In genomic region chr18:22558945-22559385, GRCh38 we compare ENCODE assay signal across 8 cellular contexts.
A peak's percentile ranks its signal among the peaks of the same experiment; 100 is the strongest.
DNase-seq lines count a peak whose midpoint lies in the region; FAIRE-seq and TF ChIP-seq lines count a peak whose summit lies in the region.

No MANE protein-coding gene starts in this region.

- no peak for TF ChIP-seq POLR2A in breast epithelium (IDR thresholded peaks at IDR 0.05)
- no peak for TF ChIP-seq POLR2A in spleen (IDR thresholded peaks at IDR 0.05)

- no peak for TF ChIP-seq CTCF in breast epithelium (IDR thresholded peaks at IDR 0.05)
- TF ChIP-seq CTCF in kidney epithelial cell (IDR thresholded peaks at IDR 0.05; ENCODE audit: insufficient read depth, low read length, poor library complexity, severe bottlenecking) = no peak
- TF ChIP-seq CTCF in spleen (IDR thresholded peaks at IDR 0.05 in 8 of 11, conservative IDR thresholded peaks at IDR 0.05 in 3 of 11) = no peak

- no peak for FAIRE-seq in GM19239 (lab: Jason Lieb, UNC)

- no peaks in the 10 kb centered on the region for H3K9me3 ChIP-seq in breast epithelium
- H3K9me3 ChIP-seq in spleen = no peaks in the 10 kb centered on the region

- 6 to 12% (median 9%) methylated on average over 28 of the region's 28 CpGs for WGBS in spleen, 5 donors

- intact Hi-C loops in breast epithelium (cut with DNase I; ENCODE audit: low total_unique reads) (loop anchor here (10.0 kb wide), 2 partner anchors 384 to 386 kb away; no protein-coding TSS in a partner anchor), spleen (cut with DNase I; ENCODE audit: low total_unique reads) (loop anchor here (10.0 kb wide), 2 partner anchors 64 to 384 kb away; no protein-coding TSS in a partner anchor)

- H3K4me3 ChIP-seq in breast epithelium (peak overlapping the region; percentile 50 to 81 (median 50)), kidney epithelial cell (ENCODE audit: low read depth, low read length) (peak overlapping the region; percentile 53), spleen (peak overlapping the region in 6 of 8 donors; percentile 23 to 66 (median 35))

- H3K27me3 ChIP-seq in breast epithelium = no peaks in the 10 kb centered on the region
- no peaks in the 10 kb centered on the region for H3K27me3 ChIP-seq in kidney epithelial cell (ENCODE audit: control insufficient read depth, insufficient read depth, low read length)
- peaks cover 0 to 59% (median 14%) of the 10 kb centered on the region in 7 donors for H3K27me3 ChIP-seq in spleen (replicated peaks in 1 of 7)

- DNase-seq in HT-29 (ENCODE audit: low spot score) (peak; percentile 62), breast epithelium (ENCODE audit: low spot score in 2 of 2) (peak in 1 of 2 donors; percentile 52), kidney epithelial cell (ENCODE audit: low read depth) (no peak), spleen (peak; percentile 77), GM19239 (ENCODE audit: insufficient read length, low spot score) (no peak), NCI-H446 (lab: John Stamatoyannopoulos, UW) (no peak), anterior cingulate cortex (lab: John Stamatoyannopoulos, UW) (no peak), NCI-H2227 (lab: John Stamatoyannopoulos, UW; ENCODE audit: unreplicated experiment) (no peak)

- H3K4me1 ChIP-seq in breast epithelium = peaks cover 0 to 5% of the 10 kb centered on the region in 2 donors
- peaks cover 0 to 25% (median 14%) of the 10 kb centered on the region in 6 donors for H3K4me1 ChIP-seq in spleen

- peak overlapping the region; percentile 58 to 76 for H3K27ac ChIP-seq in breast epithelium
- H3K27ac ChIP-seq in spleen = peak overlapping the region; percentile 58 to 90 (median 84)

- H3K36me3 ChIP-seq in breast epithelium = no peaks in the 10 kb centered on the region
- no peaks in the 10 kb centered on the region for H3K36me3 ChIP-seq in kidney epithelial cell (ENCODE audit: control insufficient read depth, insufficient read depth, low read length)
- H3K36me3 ChIP-seq in spleen = no peaks in the 10 kb centered on the region

Comparison
In these comparisons a context has a peak if more than half of its experiments do, and no peak if none do; other contexts are left out.
1. DNase-seq: peak in HT-29 (single experiment) and spleen (single experiment); none in kidney epithelial cell (single experiment), GM19239 (single experiment), NCI-H446 (0 of 2), anterior cingulate cortex (0 of 58) and NCI-H2227 (single experiment).
2. Peak in every context shown above with its lines, with median percentiles within 50 percentile points of each other: H3K4me3 ChIP-seq.